In the genomic region with DNA sequence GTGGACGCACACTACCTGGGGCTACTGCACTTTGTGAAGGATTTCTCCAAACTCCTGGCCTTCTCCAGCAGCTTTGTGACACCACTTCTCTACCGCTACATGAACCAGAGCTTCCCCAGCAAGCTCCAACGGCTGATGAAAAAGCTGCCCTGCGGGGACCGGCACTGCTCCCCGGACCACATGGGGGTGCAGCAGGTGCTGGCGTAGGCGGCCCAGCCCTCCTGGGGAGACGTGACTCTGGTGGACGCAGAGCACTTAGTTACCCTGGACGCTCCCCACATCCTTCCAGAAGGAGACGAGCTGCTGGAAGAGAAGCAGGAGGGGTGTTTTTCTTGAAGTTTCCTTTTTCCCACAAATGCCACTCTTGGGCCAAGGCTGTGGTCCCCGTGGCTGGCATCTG, we compare ENCODE assay signal across 12 cellular contexts. TPM values are rescaled to one million over a fixed set of nuclear protein-coding genes. Genes with fewer than 3 reads are reported as not detected.
DNase-seq lines count a peak whose midpoint lies in the region; ATAC-seq, FAIRE-seq and TF ChIP-seq lines count a peak whose summit lies in the region.
"Had no signal": no experiment of that assay in that cellular context is flagged by ENCODE, and none has a peak within 500 bp of the region (broad histone marks: within the 10 kb centered on the region; RNA-seq: fewer than 3 reads in every experiment).

No MANE protein-coding gene starts in this region.

- H3K9me2 ChIP-seq in DOHH2 (replicated peaks; ENCODE audit: control insufficient read depth, low read length), result no peaks in the 10 kb centered on the region

- FAIRE-seq in kidney (lab: Jason Lieb, UNC), result no peak

- 92% methylated on average over 13 of the region's 13 CpGs for WGBS in suprapubic skin

- peaks cover 18% of the 10 kb centered on the region for H3F3A ChIP-seq in DOHH2 (ENCODE audit: control insufficient read depth, insufficient read depth)

- DNase-seq in SK-N-MC (ENCODE audit: low read depth, low spot score), result no peak
- peak; percentile 29 for DNase-seq in kidney
- no peak for DNase-seq in suprapubic skin (ENCODE audit: low spot score in 2 of 2)
- no peak for DNase-seq in Kasumi-1 (lab: John Stamatoyannopoulos, UW)
- no peak for DNase-seq in DMS 273 (lab: John Stamatoyannopoulos, UW; ENCODE audit: unreplicated experiment)
- DNase-seq: DMS53, NCI-H1436 treated with DMSO at 0.1 percent for 48 hours, NCI-H2081, NCI-H69, PC-3 had no signal

- TF ChIP-seq CTCF in DOHH2 (IDR thresholded peaks at IDR 0.05; ENCODE audit: low read depth, low read length, poor library complexity, severe bottlenecking), result no peak
- no peak for TF ChIP-seq CTCF in kidney (IDR thresholded peaks at IDR 0.05; ENCODE audit: borderline replicate concordance, extremely low read depth, insufficient read depth)
- TF ChIP-seq CTCF in suprapubic skin (IDR thresholded peaks at IDR 0.05), result no peak

- peaks cover 50% of the 10 kb centered on the region for H3K79me2 ChIP-seq in DOHH2 (ENCODE audit: control insufficient read depth, low read length)

- intact Hi-C loops in kidney (cut with DNase I), result no loop called here

- H3K27me3 ChIP-seq in DOHH2 (ENCODE audit: control insufficient read depth, low read length) (no peaks in the 10 kb centered on the region), suprapubic skin (no peaks in the 10 kb centered on the region)

- H3K4me1 ChIP-seq in DOHH2 (ENCODE audit: control insufficient read depth, low read length) (peaks cover 96% of the 10 kb centered on the region), kidney (ENCODE audit: control insufficient read depth in 1 of 2, insufficient read depth in 1 of 2, low read depth in 1 of 2, low read length in 2 of 2) (peaks cover 15 to 32% of the 10 kb centered on the region in 2 donors), suprapubic skin (peaks cover 81% of the 10 kb centered on the region)

- no peak for TF ChIP-seq EP300 in suprapubic skin (IDR thresholded peaks at IDR 0.05)

- H3K4me3 ChIP-seq in DOHH2 (ENCODE audit: low read length) (0 out of 2 replicates have a peak overlapping the region, but pooled peaks have one; percentile 17), SK-N-MC (no peak overlapping the region), kidney (ENCODE audit: low read length in 2 of 2) (no peak overlapping the region), suprapubic skin (no peak overlapping the region)

- TF ChIP-seq POLR2A in suprapubic skin (IDR thresholded peaks at IDR 0.05), result no peak

- peak overlapping the region; percentile 43 for H3K4me2 ChIP-seq in DOHH2 (ENCODE audit: low read length)

- H4K20me1 ChIP-seq in DOHH2 (ENCODE audit: control insufficient read depth, insufficient read depth, low read depth, low read length), result no peaks in the 10 kb centered on the region; the same call in 1 of the 2 replicates

- H3K36me3 ChIP-seq in DOHH2 (ENCODE audit: control insufficient read depth, low read length) (peaks cover 19% of the 10 kb centered on the region), SK-N-MC (ENCODE audit: insufficient read depth, low read length) (no peaks in the 10 kb centered on the region; the same call in 1 of the 2 replicates), kidney (ENCODE audit: control insufficient read depth in 1 of 2, insufficient read depth in 2 of 2, low read length in 2 of 2) (no peaks in the 10 kb centered on the region), suprapubic skin (peaks cover 6% of the 10 kb centered on the region)

- H3K27ac ChIP-seq in DOHH2 (ENCODE audit: low read depth, low read length) (peak overlapping the region; percentile 73), SK-N-MC (peak overlapping the region; percentile 80), kidney (ENCODE audit: low read depth in 2 of 2, low read length in 2 of 2) (no peak overlapping the region), suprapubic skin (peak overlapping the region; percentile 69)

- H3K9ac ChIP-seq in SK-N-MC (ENCODE audit: insufficient read length) (no peak overlapping the region), kidney (ENCODE audit: low read length in 2 of 2) (no peak overlapping the region)

- no peak for ATAC-seq in HG02798 (IDR thresholded peaks at IDR 0.05; ENCODE audit: poor library complexity, unreplicated experiment)
- ATAC-seq: PC-3 had no signal

- H3K9me3 ChIP-seq in DOHH2 (ENCODE audit: control insufficient read depth, insufficient read depth, low read length), result no peaks in the 10 kb centered on the region
- no peaks in the 10 kb centered on the region for H3K9me3 ChIP-seq in SK-N-MC (ENCODE audit: low read depth, low read length)
- H3K9me3 ChIP-seq in kidney (ENCODE audit: control insufficient read depth in 1 of 2, low read length in 2 of 2), result no peaks in the 10 kb centered on the region
- H3K9me3 ChIP-seq in suprapubic skin, result no peaks in the 10 kb centered on the region

RNA-seq across cellular contexts. Expression of a gene that starts 14.0 kb away (rescaled TPM):
- total RNA-seq in kidney, result 10.3 TPM
- polyA plus RNA-seq in kidney (ENCODE audit: insufficient read depth, low read depth, low replicate concordance), result 7.6 TPM
- total RNA-seq in suprapubic skin, result 10 to 100 TPM; 24.1 to 50.8 (median 39.3) TPM

RNA-seq across cellular contexts. Expression of a gene that starts 29.6 kb away (rescaled TPM):
- total RNA-seq in kidney, result 5.2 TPM
- 4.8 TPM for polyA plus RNA-seq in kidney (ENCODE audit: insufficient read depth, low read depth, low replicate concordance)
- total RNA-seq in suprapubic skin, result 10 to 100 TPM in 1 of 4 donors, 1 to 10 TPM in 3; 2.6 to 11.9 (median 5.1) TPM

Comparison
In these comparisons a context has a peak if more than half of its experiments do, and no peak if none do; other contexts are left out.
1. H3K27ac ChIP-seq: peak in DOHH2 (single experiment), SK-N-MC (single experiment) and suprapubic skin (single experiment); none in kidney (0 of 2).